In the genomic region with DNA sequence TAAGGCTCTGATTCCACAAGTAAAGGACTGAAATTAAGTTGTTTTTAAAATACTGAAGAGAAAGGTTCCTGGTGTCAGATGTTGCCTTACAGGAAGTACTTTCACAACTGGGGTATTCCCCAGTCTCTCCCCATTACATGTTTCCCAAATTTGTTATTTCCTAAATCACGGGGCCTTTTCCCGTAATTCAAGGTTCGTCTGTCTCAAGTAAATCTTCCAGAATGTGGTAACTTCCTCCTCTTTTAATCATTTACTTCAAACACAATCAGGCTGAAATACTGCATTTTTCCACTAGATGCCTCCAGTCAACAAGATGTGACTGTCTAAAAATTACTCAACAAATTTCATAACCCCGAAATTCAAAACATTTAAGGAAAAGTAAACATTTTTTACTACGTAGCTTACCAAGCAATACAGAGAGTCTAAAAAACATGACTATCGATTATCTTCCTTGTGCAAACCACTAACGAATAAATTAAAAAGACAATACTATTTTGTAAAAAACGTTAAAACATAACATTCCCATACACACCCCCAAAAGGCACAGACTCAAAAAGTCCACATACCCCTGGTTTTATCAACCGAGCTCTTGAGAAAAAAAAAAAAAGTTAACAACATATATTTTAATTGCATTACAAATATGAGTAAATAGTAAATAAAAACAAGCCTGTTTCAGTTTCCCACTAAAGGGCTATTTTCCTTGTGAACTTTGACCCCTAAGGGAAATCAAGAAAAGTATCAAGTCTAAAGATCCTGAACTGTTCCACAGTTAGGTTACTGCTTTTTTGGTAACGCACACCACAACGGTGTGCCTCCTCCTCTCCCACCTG, we compare ENCODE assay signal across 8 cellular contexts. TPM values are rescaled to one million over a fixed set of nuclear protein-coding genes. Genes with fewer than 3 reads are reported as not detected.
DNase-seq lines count a peak whose midpoint lies in the region; ATAC-seq, FAIRE-seq and TF ChIP-seq lines count a peak whose summit lies in the region.

No MANE protein-coding gene starts in this region.

- H3K23ac ChIP-seq in H9 (ENCODE audit: insufficient read length, low read depth, low read length): no peak overlapping the region

- H4K5ac ChIP-seq in H9 (ENCODE audit: insufficient read length, low read depth, low read length): no peak overlapping the region

- DNase-seq in Calu3 (peak; percentile 42), H9 (no peak), NOMO-1 treated with dmso at 0.1 percent for 144 hours (lab: John Stamatoyannopoulos, UW; ENCODE audit: unreplicated experiment) (peak; percentile 60), MCF 10A (ENCODE audit: unreplicated experiment) (peak; percentile 89), kidney (no peak)
- no peak for DNase-seq in stimulated activated effector memory CD8-positive, alpha-beta T cell treated with anti-CD3 and anti-CD28 coated beads, Interleukin-12 subunit alpha, Interleukin-12 subunit beta, amount 100 ng/mL, for 72 hours (ENCODE audit: low spot score in 2 of 2)

- TF ChIP-seq POLR2A in GM18505 (IDR thresholded peaks at IDR 0.05; ENCODE audit: borderline replicate concordance, extremely low read depth, insufficient read depth, insufficient read length): no peak

- H2BK120ac ChIP-seq in H9 (ENCODE audit: low read depth, low read length, poor library complexity, severe bottlenecking): no peak overlapping the region

- no peak overlapping the region for H3K18ac ChIP-seq in H9 (ENCODE audit: insufficient read length, low read depth, low read length)

- no peak overlapping the region for H2BK5ac ChIP-seq in H9 (ENCODE audit: insufficient read length, low read length)

- CTCF ChIA-PET in Calu3 (lab: Charles Lee) (interaction anchor here (0.6 to 1.6 kb wide), 6 partner anchors 36 to 287 kb away, joined by 3 to 5 read pairs (median 3); partner anchors contain the start of genes ACAT2, MRPL18, TCP1 and WTAP), MCF 10A (lab: Yijun Ruan, JAX) (interaction anchor here (0.6 to 4.1 kb wide), 22 partner anchors 9 to 701 kb away, joined by 3 to 44 read pairs (median 4); partner anchors contain the start of genes MRPL18 and WTAP)

- no peaks in the 10 kb centered on the region for H4K20me1 ChIP-seq in H9 (ENCODE audit: control insufficient read depth, insufficient read depth, insufficient read length)

- H2AFZ ChIP-seq in H9 (ENCODE audit: low read length): no peak overlapping the region

- H2BK12ac ChIP-seq in H9 (ENCODE audit: insufficient read length, low read depth, low read length): no peak overlapping the region

- H3K36me3 Mint-ChIP-seq in Calu3 (ENCODE audit: insufficient read depth, unreplicated experiment) (peaks cover 75% of the 10 kb centered on the region), H9 (ENCODE audit: insufficient read depth in 1 of 3, low read depth in 3 of 3) (peaks cover 18 to 41% (median 37%) of the 10 kb centered on the region in 3 experiments), MCF 10A (ENCODE audit: insufficient read depth, unreplicated experiment) (peaks cover 78% of the 10 kb centered on the region)
- peaks cover 60% of the 10 kb centered on the region for H3K36me3 Mint-ChIP-seq in stimulated activated effector memory CD8-positive, alpha-beta T cell treated with anti-CD3 and anti-CD28 coated beads, Interleukin-12 subunit alpha, Interleukin-12 subunit beta, amount 100 ng/mL, for 72 hours

- BruUV-seq in Calu3 (replicated peaks; lab: Mats Ljungman, UMichigan) (TSS peak; percentile 64), MCF 10A (replicated peaks; lab: Mats Ljungman, UMichigan) (TSS peak; percentile 42)

- 100% methylated on average over 4 of the region's 11 CpGs for WGBS in H9 (ENCODE audit: extremely low coverage, insufficient read length, low lambda C conversion rate)

- H4K91ac ChIP-seq in H9 (ENCODE audit: insufficient read length, low read depth, low read length): no peak overlapping the region

- H3K27ac ChIP-seq in H9 (ENCODE audit: insufficient read length, low read depth, low read length) (no peak overlapping the region), kidney (ENCODE audit: low read depth in 2 of 2, low read length in 2 of 2) (peak overlapping the region; percentile 94 to 97)

- H3K4me1 Mint-ChIP-seq in Calu3 (ENCODE audit: low read depth, unreplicated experiment) (peaks cover 32% of the 10 kb centered on the region), H9 (peaks cover 23 to 26% of the 10 kb centered on the region in 2 experiments), MCF 10A (ENCODE audit: insufficient read depth, unreplicated experiment) (peaks cover 27% of the 10 kb centered on the region)
- peaks cover 45% of the 10 kb centered on the region for H3K4me1 Mint-ChIP-seq in stimulated activated effector memory CD8-positive, alpha-beta T cell treated with anti-CD3 and anti-CD28 coated beads, Interleukin-12 subunit alpha, Interleukin-12 subunit beta, amount 100 ng/mL, for 72 hours

- H3T11ph ChIP-seq in H9 (ENCODE audit: low read length): no peak overlapping the region

- no peaks in the 10 kb centered on the region for H3K27me3 ChIP-seq in H9 (ENCODE audit: insufficient read depth, low read length)

- no peak overlapping the region for H2BK15ac ChIP-seq in H9 (ENCODE audit: low read depth, low read length)

- H2BK20ac ChIP-seq in H9 (ENCODE audit: low read depth, low read length, poor library complexity, severe bottlenecking): no peak overlapping the region

- H3K4ac ChIP-seq in H9 (ENCODE audit: low read depth, low read length): no peak overlapping the region

- H3K56ac ChIP-seq in H9 (ENCODE audit: insufficient read length, low read depth, low read length): no peak overlapping the region

- intact Hi-C loops in Calu3 (cut with micrococcal nuclease; ENCODE audit: unreplicated experiment): loop anchor here (2.0 to 10.0 kb wide), 4 partner anchors 37 to 563 kb away; partner anchors contain the start of genes SLC22A2 and TCP1
- intact Hi-C loops in MCF 10A (cut with micrococcal nuclease): loop anchor here (1.0 to 10.0 kb wide), 7 partner anchors 38 to 763 kb away; partner anchors contain the start of genes ACAT2 and MRPL18
- intact Hi-C loops in kidney (cut with DNase I): no loop called here

- H3K9me3 ChIP-seq in H9 (ENCODE audit: control insufficient read depth, low read depth, low read length) (no peaks in the 10 kb centered on the region), kidney (ENCODE audit: control insufficient read depth in 1 of 2, low read length in 2 of 2) (no peaks in the 10 kb centered on the region)

- no peak overlapping the region for H4K8ac ChIP-seq in H9 (replicated peaks; ENCODE audit: insufficient read length, low read depth, low read length)

- H3K79me1 ChIP-seq in H9 (ENCODE audit: insufficient read depth, low read depth, low read length, poor library complexity, severe bottlenecking): no peaks in the 10 kb centered on the region

- no peak for ATAC-seq in stimulated activated effector memory CD8-positive, alpha-beta T cell treated with anti-CD3 and anti-CD28 coated beads, Interleukin-12 subunit alpha, Interleukin-12 subunit beta, amount 100 ng/mL, for 72 hours
- ATAC-seq in GM21360 (IDR thresholded peaks at IDR 0.05; ENCODE audit: unreplicated experiment) (no peak), GM18505 (IDR thresholded peaks at IDR 0.05; ENCODE audit: unreplicated experiment) (no peak)

- peak overlapping the region; percentile 67 for H3K4me3 Mint-ChIP-seq in Calu3 (ENCODE audit: low read depth, unreplicated experiment)
- peak overlapping the region; percentile 91 to 96 for H3K4me3 Mint-ChIP-seq in H9
- peak overlapping the region; percentile 77 for H3K4me3 Mint-ChIP-seq in MCF 10A (ENCODE audit: unreplicated experiment)
- H3K4me3 Mint-ChIP-seq in stimulated activated effector memory CD8-positive, alpha-beta T cell treated with anti-CD3 and anti-CD28 coated beads, Interleukin-12 subunit alpha, Interleukin-12 subunit beta, amount 100 ng/mL, for 72 hours: peak overlapping the region; percentile 84

- peak; percentile 44 for TF ChIP-seq CTCF in Calu3 (IDR thresholded peaks at IDR 0.05; ENCODE audit: unreplicated experiment)
- peak; percentile 59 for TF ChIP-seq CTCF in H9 (conservative IDR thresholded peaks at IDR 0.05)
- peak; percentile 81 for TF ChIP-seq CTCF in MCF 10A (IDR thresholded peaks at IDR 0.05; ENCODE audit: unreplicated experiment)
- peak; percentile 76 for TF ChIP-seq CTCF in kidney (IDR thresholded peaks at IDR 0.05; ENCODE audit: borderline replicate concordance, extremely low read depth, insufficient read depth)

- POLR2A ChIA-PET in MCF 10A (lab: Yijun Ruan, JAX): interaction anchor here (0.6 to 18.1 kb wide), 24 partner anchors 9 to 352 kb away, joined by 3 to 877 read pairs (median 4); partner anchors contain the start of genes MRPL18, TCP1 and WTAP

- peak; percentile 98 for FAIRE-seq in kidney (lab: Jason Lieb, UNC)

- no peak overlapping the region for H2AK5ac ChIP-seq in H9 (ENCODE audit: insufficient read length, low read length)

- H3K9ac ChIP-seq in H9 (ENCODE audit: extremely low read depth, insufficient read length, low read length): no peak overlapping the region
- H3K9ac ChIP-seq in kidney (ENCODE audit: low read length in 2 of 2): peak overlapping the region; percentile 90 to 95

- H3K9me3 Mint-ChIP-seq in Calu3 (ENCODE audit: low read depth, unreplicated experiment) (no peaks in the 10 kb centered on the region), H9 (no peaks in the 10 kb centered on the region), MCF 10A (ENCODE audit: unreplicated experiment) (no peaks in the 10 kb centered on the region)
- no peaks in the 10 kb centered on the region for H3K9me3 Mint-ChIP-seq in stimulated activated effector memory CD8-positive, alpha-beta T cell treated with anti-CD3 and anti-CD28 coated beads, Interleukin-12 subunit alpha, Interleukin-12 subunit beta, amount 100 ng/mL, for 72 hours

- H3K79me2 ChIP-seq in H9 (ENCODE audit: insufficient read depth, low read length): no peaks in the 10 kb centered on the region; the same call in 1 of the 2 replicates

- H3K27me3 Mint-ChIP-seq in Calu3 (ENCODE audit: unreplicated experiment) (no peaks in the 10 kb centered on the region), H9 (ENCODE audit: low read depth) (no peaks in the 10 kb centered on the region), MCF 10A (ENCODE audit: insufficient read depth, unreplicated experiment) (no peaks in the 10 kb centered on the region)

- peak overlapping the region; percentile 95 for H3K4me2 ChIP-seq in H9 (ENCODE audit: insufficient read depth, insufficient read length, low read length)

- H3K36me3 ChIP-seq in kidney (ENCODE audit: control insufficient read depth in 1 of 2, insufficient read depth in 2 of 2, low read length in 2 of 2): peaks cover 9 to 19% of the 10 kb centered on the region in 2 donors

- peaks cover 5% of the 10 kb centered on the region for H3K4me1 ChIP-seq in H9 (ENCODE audit: insufficient read depth, low read length)
- H3K4me1 ChIP-seq in kidney (ENCODE audit: control insufficient read depth in 1 of 2, insufficient read depth in 1 of 2, low read depth in 1 of 2, low read length in 2 of 2): peaks cover 7 to 19% of the 10 kb centered on the region in 2 donors

- H3K23me2 ChIP-seq in H9 (ENCODE audit: insufficient read length, low read depth, low read length, poor library complexity, severe bottlenecking): peaks cover 11% of the 10 kb centered on the region

- H3K27ac Mint-ChIP-seq in Calu3 (ENCODE audit: unreplicated experiment) (peak overlapping the region; percentile 94), H9 (no peak overlapping the region), MCF 10A (ENCODE audit: low read depth, unreplicated experiment) (peak overlapping the region; percentile 97)
- H3K27ac Mint-ChIP-seq in stimulated activated effector memory CD8-positive, alpha-beta T cell treated with anti-CD3 and anti-CD28 coated beads, Interleukin-12 subunit alpha, Interleukin-12 subunit beta, amount 100 ng/mL, for 72 hours: peak overlapping the region; percentile 92

- peak overlapping the region; percentile 94 to 96 for H3K4me3 ChIP-seq in kidney (ENCODE audit: low read length in 2 of 2)

- H3K14ac ChIP-seq in H9 (ENCODE audit: insufficient read depth, low read length): no peak overlapping the region

RNA-seq across cellular contexts. Expression of gene SOD2, which starts 1.7 kb away (rescaled TPM):
- total RNA-seq in Calu3 (2022) (143 and 202 TPM in 2 replicates), H9 (2021) (78.5 and 80.5 TPM in 2 replicates), MCF 10A (2022) (424 and 600 TPM in 2 replicates), kidney (1,836 TPM)
- polyA plus RNA-seq in kidney (ENCODE audit: insufficient read depth, low read depth, low replicate concordance): 204 TPM

RNA-seq across cellular contexts. Expression of gene WTAP, which starts 36.0 kb away (rescaled TPM):
- total RNA-seq in Calu3 (2022): 91.8 and 103 TPM in 2 replicates
- total RNA-seq in H9 (2021): 138 and 142 TPM in 2 replicates
- total RNA-seq in MCF 10A (2022): 116 and 142 TPM in 2 replicates
- 108 TPM for total RNA-seq in kidney
- polyA plus RNA-seq in kidney (ENCODE audit: insufficient read depth, low read depth, low replicate concordance): 63.5 TPM

Comparison
In these comparisons a context has a peak if more than half of its experiments do, and no peak if none do; other contexts are left out.
1. DNase-seq: peak in Calu3 (single experiment), NOMO-1 treated with dmso at 0.1 percent for 144 hours (single experiment) and MCF 10A (single experiment); none in H9 (single experiment), kidney (single experiment) and stimulated activated effector memory CD8-positive, alpha-beta T cell treated with anti-CD3 and anti-CD28 coated beads, Interleukin-12 subunit alpha, Interleukin-12 subunit beta, amount 100 ng/mL, for 72 hours (0 of 2).
2. H3K27ac Mint-ChIP-seq: peak in Calu3 (single experiment), MCF 10A (single experiment) and stimulated activated effector memory CD8-positive, alpha-beta T cell treated with anti-CD3 and anti-CD28 coated beads, Interleukin-12 subunit alpha, Interleukin-12 subunit beta, amount 100 ng/mL, for 72 hours (single experiment); none in H9 (0 of 3).
3. Peak in every context shown above with its lines, with median percentiles within 50 percentile points of each other: H3K4me3 Mint-ChIP-seq and CTCF ChIP-seq.